Comparison of ENCODE assay signal across 14 cellular contexts in the genomic region with DNA sequence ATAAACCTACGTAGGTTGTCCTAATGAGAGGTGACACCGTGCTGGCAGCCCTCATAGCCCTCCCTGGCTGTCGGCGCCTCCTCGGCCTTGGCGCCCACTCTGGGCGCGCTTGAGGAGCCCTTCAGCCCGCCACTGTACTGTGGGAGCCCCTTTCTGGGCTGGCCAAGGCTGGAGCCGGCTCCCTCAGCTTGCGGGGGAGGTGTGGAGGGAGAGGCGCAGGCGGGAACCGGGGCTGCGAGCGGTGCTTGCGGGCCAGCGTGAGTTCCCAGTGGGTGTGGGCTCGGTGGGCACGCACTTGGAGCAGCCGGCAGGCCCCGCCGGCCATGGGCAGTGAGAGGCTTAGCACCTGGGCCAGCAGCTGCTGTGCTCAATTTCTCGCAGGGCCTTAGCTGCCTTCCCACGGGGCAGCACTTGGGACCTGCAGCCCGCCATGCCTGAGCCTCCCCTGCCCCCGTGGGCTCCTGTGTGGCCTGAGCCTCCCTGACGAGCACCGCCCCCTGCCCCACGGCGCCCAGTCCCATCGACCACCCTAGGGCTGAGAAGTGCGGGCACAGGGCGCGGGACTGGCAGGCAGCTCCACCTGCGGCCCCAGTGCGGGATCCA. TPM values are rescaled to one million over a fixed set of nuclear protein-coding genes. Genes with fewer than 3 reads are reported as not detected.
DNase-seq lines count a peak whose midpoint lies in the region; ATAC-seq and TF ChIP-seq lines count a peak whose summit lies in the region.
"Had no signal": no experiment of that assay in that cellular context is flagged by ENCODE, and none has a peak within 500 bp of the region (broad histone marks: within the 10 kb centered on the region; RNA-seq: fewer than 3 reads in every experiment).

No MANE protein-coding gene starts in this region.

- H3K27me3 ChIP-seq in BLaER1 (peaks cover 16% of the 10 kb centered on the region; the same call in 1 of the 2 replicates), H7 (ENCODE audit: control insufficient read depth, insufficient read depth, low read length) (peaks cover 19% of the 10 kb centered on the region)
- H3K27me3 ChIP-seq: gastrocnemius medialis had no signal

- H3K4me2 ChIP-seq in BLaER1 = peak overlapping the region; percentile 87

- peaks cover 42% of the 10 kb centered on the region for H3K36me3 ChIP-seq in BLaER1
- H3K36me3 ChIP-seq in H7 (replicated peaks; ENCODE audit: control insufficient read depth, insufficient read depth, low read length) = no peaks in the 10 kb centered on the region
- H3K36me3 ChIP-seq: gastrocnemius medialis had no signal

- H3K9me3 ChIP-seq in BLaER1 = no peaks in the 10 kb centered on the region
- H3K9me3 ChIP-seq: gastrocnemius medialis, mucosa of descending colon had no signal

- H3K4me1 ChIP-seq in BLaER1 = peaks cover 45% of the 10 kb centered on the region

- H3K4me3 ChIP-seq in BLaER1 = peak overlapping the region; percentile 87
- no peak overlapping the region for H3K4me3 ChIP-seq in H7 (ENCODE audit: insufficient read depth, low read depth, low read length)
- H3K4me3 ChIP-seq in astrocyte of the spinal cord (ENCODE audit: low read depth, low read length) = peak overlapping the region; percentile 7
- H3K4me3 ChIP-seq: mucosa of descending colon, SK-N-MC had no signal

- peak overlapping the region; percentile 40 for H3K27ac ChIP-seq in BLaER1
- H3K27ac ChIP-seq: gastrocnemius medialis, SK-N-MC had no signal

- in situ Hi-C loops in astrocyte of the spinal cord (cut with HindIII; ENCODE audit: low sequenced_read_pairs) = no loop called here

- H3K9ac ChIP-seq in BLaER1 = 0 out of 2 replicates have a peak overlapping the region, but pooled peaks have one; percentile 51

- DNase-seq in H7 (peak; percentile 12), astrocyte of the spinal cord (ENCODE audit: low read depth, low spot score) (no peak), midbrain (lab: John Stamatoyannopoulos, UW) (peak; percentile 26), 8988T (no peak)
- DNase-seq in stimulated activated naive CD4-positive, alpha-beta T cell treated with Interleukin-2 at 50 U/mL for 16 hours (lab: John Stamatoyannopoulos, UW) = no peak
- no peak for DNase-seq in central memory CD4-positive, alpha-beta T cell
- DNase-seq: EL; gastrocnemius medialis; mucosa of descending colon; NCI-H2171 treated with DMSO at 0.1 percent for 48 hours; stimulated activated CD8-positive, alpha-beta memory T cell treated with anti-CD3 and anti-CD28 coated beads, Interleukin-4, amount 100 ng/mL, for 48 hours had no signal

- H4K20me1 ChIP-seq in BLaER1 = no peaks in the 10 kb centered on the region

- ATAC-seq in GM21526 (IDR thresholded peaks at IDR 0.05; ENCODE audit: low FRiP score, unreplicated experiment) = no peak
- ATAC-seq: gastrocnemius medialis, mucosa of descending colon had no signal

- TF ChIP-seq CTCF in astrocyte of the spinal cord (IDR thresholded peaks at IDR 0.05; ENCODE audit: low read depth, low read length) = no peak

RNA-seq across cellular contexts. Expression of a gene that starts 40.1 kb away (rescaled TPM):
- total RNA-seq in H7 (2014; rRNA removed; shearing (Covaris generic)) = 73.7 and 94.3 TPM in 2 replicates

Comparison
In these comparisons a context has a peak if more than half of its experiments do, and no peak if none do; other contexts are left out.
1. DNase-seq: peak in H7 (single experiment) and midbrain (single experiment); none in astrocyte of the spinal cord (single experiment), stimulated activated naive CD4-positive, alpha-beta T cell treated with Interleukin-2 at 50 U/mL for 16 hours (single experiment), 8988T (single experiment) and central memory CD4-positive, alpha-beta T cell (single experiment).